ENCODE assay signal across 8 cellular contexts in the genomic region with DNA sequence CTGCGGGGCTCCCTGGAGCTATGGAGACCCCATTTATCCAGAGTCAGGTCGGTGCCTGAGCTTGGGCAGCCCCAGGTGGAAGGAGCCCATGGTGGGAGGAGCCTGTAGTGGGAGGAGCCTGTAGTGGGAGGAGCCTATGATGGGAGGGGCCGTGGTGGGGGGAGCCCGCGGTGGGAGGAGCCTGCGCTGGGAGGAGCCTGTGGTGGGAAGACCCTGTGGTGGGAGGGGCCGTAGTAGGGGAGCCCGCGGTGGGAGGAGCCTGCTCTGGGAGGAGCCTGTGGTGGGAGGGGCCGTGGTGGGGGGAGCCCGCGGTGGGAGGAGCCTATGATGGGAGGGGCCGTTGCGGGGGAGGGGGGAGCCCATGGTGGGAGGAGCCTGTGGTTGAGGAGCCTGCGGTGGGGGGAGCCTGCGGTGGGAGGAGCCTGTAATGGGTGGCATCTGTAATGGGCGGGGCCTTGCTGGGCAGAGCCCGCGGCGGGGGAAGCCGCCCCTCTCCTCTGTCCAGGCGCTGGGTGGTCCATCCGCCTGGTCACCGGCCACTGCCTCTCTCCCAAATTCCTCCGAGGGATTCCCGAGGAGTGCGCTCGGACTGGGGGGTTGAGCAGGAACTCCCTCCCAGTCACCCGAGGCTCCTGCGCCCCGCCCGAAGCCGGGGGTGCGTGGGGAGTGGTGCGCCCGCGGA. TPM values are rescaled to one million over a fixed set of nuclear protein-coding genes. Genes with fewer than 3 reads are reported as not detected.
DNase-seq lines count a peak whose midpoint lies in the region; ATAC-seq and TF ChIP-seq lines count a peak whose summit lies in the region.

No MANE protein-coding gene starts in this region.

- H3K27me3 Mint-ChIP-seq in naive B cell, result peaks cover 0 to 6% (median 0%) of the 10 kb centered on the region in 3 donors
- H3K27me3 Mint-ChIP-seq in stimulated activated naive B cell treated with anti-CD40 and anti-IgM and Interleukin-4, amounts not matched to agents 10 μg/mL and 1 μg/mL and 100 μg/mL, for 72 hours, result peaks cover 7 to 17% of the 10 kb centered on the region in 2 donors

- in situ Hi-C loops in GM13977 (cut with MboI; ENCODE audit: low pct_unique_long_range_greater_than_20kb, low sequenced_read_pairs, unreplicated experiment), result no loop called here

- peak overlapping the region; percentile 82 to 98 (median 97) for H3K27ac Mint-ChIP-seq in naive B cell
- H3K27ac Mint-ChIP-seq in stimulated activated naive B cell treated with anti-CD40 and anti-IgM and Interleukin-4, amounts not matched to agents 10 μg/mL and 1 μg/mL and 100 μg/mL, for 72 hours, result peak overlapping the region; percentile 90

- peak overlapping the region; percentile 67 for H3K4me3 ChIP-seq in epithelial cell of proximal tubule (ENCODE audit: low read depth, low read length)

- no peaks in the 10 kb centered on the region for H3K36me3 Mint-ChIP-seq in naive B cell
- peaks cover 3 to 6% of the 10 kb centered on the region in 2 donors for H3K36me3 Mint-ChIP-seq in stimulated activated naive B cell treated with anti-CD40 and anti-IgM and Interleukin-4, amounts not matched to agents 10 μg/mL and 1 μg/mL and 100 μg/mL, for 72 hours

- DNase-seq in GM13977 (ENCODE audit: low spot score) (peak; percentile 90), epithelial cell of proximal tubule (ENCODE audit: low read depth) (peak; percentile 30), naive B cell (peak; percentile 87)
- peak; percentile 37 for DNase-seq in NK-92 treated with Interleukin-12 subunit alpha and Interleukin-12 subunit beta, amount 100 ng/mL, for 24 hours (lab: John Stamatoyannopoulos, UW)
- peak; percentile 94 for DNase-seq in activated CD8-positive, alpha-beta memory T cell treated with anti-CD3 and anti-CD28 coated beads, Interleukin-2, amount 50 U/mL, for 48 hours
- peak; percentile 82 for DNase-seq in stimulated activated naive B cell treated with anti-CD40 and anti-IgM and Interleukin-4, amounts not matched to agents 10 μg/mL and 1 μg/mL and 100 μg/mL, for 72 hours

- peak overlapping the region; percentile 79 to 94 (median 88) for H3K4me3 Mint-ChIP-seq in naive B cell
- H3K4me3 Mint-ChIP-seq in stimulated activated naive B cell treated with anti-CD40 and anti-IgM and Interleukin-4, amounts not matched to agents 10 μg/mL and 1 μg/mL and 100 μg/mL, for 72 hours, result peak overlapping the region; percentile 74 to 87

- H3K4me1 Mint-ChIP-seq in naive B cell, result peaks cover 34 to 61% (median 52%) of the 10 kb centered on the region in 3 donors
- H3K4me1 Mint-ChIP-seq in stimulated activated naive B cell treated with anti-CD40 and anti-IgM and Interleukin-4, amounts not matched to agents 10 μg/mL and 1 μg/mL and 100 μg/mL, for 72 hours, result peaks cover 29 to 52% of the 10 kb centered on the region in 2 donors

- TF ChIP-seq CTCF in GM13977 (IDR thresholded peaks at IDR 0.05; ENCODE audit: extremely low read depth, insufficient read depth, missing control alignments), result no peak
- TF ChIP-seq CTCF in epithelial cell of proximal tubule (conservative IDR thresholded peaks at IDR 0.05; ENCODE audit: low read depth, low read length), result no peak

- no peaks in the 10 kb centered on the region for H3K9me3 Mint-ChIP-seq in naive B cell
- H3K9me3 Mint-ChIP-seq in stimulated activated naive B cell treated with anti-CD40 and anti-IgM and Interleukin-4, amounts not matched to agents 10 μg/mL and 1 μg/mL and 100 μg/mL, for 72 hours, result no peaks in the 10 kb centered on the region

- ATAC-seq in HG03135 (IDR thresholded peaks at IDR 0.05; ENCODE audit: unreplicated experiment) (peak; percentile 42), naive B cell (ENCODE audit: low read depth in 2 of 2) (peak; percentile 43 to 52), HG03095 (IDR thresholded peaks at IDR 0.05; ENCODE audit: unreplicated experiment) (no peak)
- ATAC-seq in stimulated activated naive B cell treated with anti-CD40 and anti-IgM and Interleukin-4, amounts not matched to agents 10 μg/mL and 1 μg/mL and 100 μg/mL, for 72 hours (replicated peaks), result peak; percentile 57 to 68

RNA-seq across cellular contexts. Expression of a gene that starts 0.6 kb away (rescaled TPM):
- total RNA-seq in epithelial cell of proximal tubule, result 1.7 TPM in 2 replicates
- polyA plus RNA-seq in naive B cell (ENCODE audit: low read depth in 6 of 6), result 1 to 10 TPM in 5 of 6 donors, under 1 TPM in 1; 0.08 to 5.2 (median 1.8) TPM

RNA-seq across cellular contexts. Expression of a gene that starts 5.8 kb away (rescaled TPM):
- total RNA-seq in epithelial cell of proximal tubule, result not detected in 2 replicates
- polyA plus RNA-seq in naive B cell (ENCODE audit: low read depth in 6 of 6), result not detected

RNA-seq across cellular contexts. Expression of a gene that starts 16.2 kb away (rescaled TPM):
- total RNA-seq in epithelial cell of proximal tubule, result not detected in 2 replicates
- polyA plus RNA-seq in naive B cell (ENCODE audit: low read depth in 6 of 6), result 1 to 10 TPM in 1 of 6 donors, under 1 TPM in 5; 0.10 to 1.3 (median 0.51) TPM

RNA-seq across cellular contexts. Expression of a gene that starts 20.6 kb away (rescaled TPM):
- 25.7 and 48.8 TPM in 2 replicates for total RNA-seq in epithelial cell of proximal tubule
- polyA plus RNA-seq in naive B cell (ENCODE audit: low read depth in 6 of 6), result 10 to 100 TPM in 3 of 6 donors, 1 to 10 TPM in 3; 2.5 to 11.6 (median 9.3) TPM

RNA-seq across cellular contexts. Expression of a gene that starts 32.8 kb away (rescaled TPM):
- total RNA-seq in epithelial cell of proximal tubule, result 99.3 and 247 TPM in 2 replicates
- polyA plus RNA-seq in naive B cell (ENCODE audit: low read depth in 6 of 6), result 100 to 1,000 TPM in 1 of 6 donors, 10 to 100 TPM in 5; 40.2 to 132 (median 67.5) TPM

Comparison
In these comparisons a context has a peak if more than half of its experiments do, and no peak if none do; other contexts are left out.
1. DNase-seq: peak in every context shown above with its lines; median percentile 94 in activated CD8-positive, alpha-beta memory T cell treated with anti-CD3 and anti-CD28 coated beads, Interleukin-2, amount 50 U/mL, for 48 hours; 90 in GM13977; 87 in naive B cell; 82 in stimulated activated naive B cell treated with anti-CD40 and anti-IgM and Interleukin-4, amounts not matched to agents 10 μg/mL and 1 μg/mL and 100 μg/mL, for 72 hours; 37 in NK-92 treated with Interleukin-12 subunit alpha and Interleukin-12 subunit beta, amount 100 ng/mL, for 24 hours; 30 in epithelial cell of proximal tubule.